ENCODE assay signal across 8 cellular contexts in the genomic region with DNA sequence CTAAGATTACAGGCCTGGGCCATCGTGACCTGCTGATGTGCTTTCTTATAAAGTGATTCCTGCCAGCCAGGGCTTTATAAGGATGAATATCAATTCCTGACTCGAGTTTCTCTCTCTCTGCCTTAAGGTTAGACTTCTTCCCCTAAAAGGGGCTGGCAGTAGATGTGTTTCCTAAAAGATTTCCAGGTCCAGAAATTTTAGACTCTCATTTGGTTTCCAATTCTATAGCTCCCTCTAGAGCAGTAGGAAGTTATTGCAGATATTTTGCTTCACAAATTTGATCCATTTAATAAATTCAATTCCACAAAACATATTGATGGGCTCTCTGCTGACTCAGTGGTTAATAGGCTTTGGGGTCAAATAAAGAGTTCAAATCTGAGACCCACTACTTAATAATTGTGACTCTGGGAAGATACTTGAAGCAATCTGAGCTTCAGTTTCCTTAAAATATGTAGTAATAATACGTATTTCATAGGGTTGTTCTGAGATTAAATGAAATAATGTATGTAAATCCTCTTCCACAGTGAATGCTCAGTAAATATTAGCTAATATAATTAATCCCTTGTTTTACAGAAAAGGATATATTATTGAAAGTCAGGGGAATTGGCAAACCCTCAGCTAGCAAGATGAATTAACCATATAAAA. TPM values are rescaled to one million over a fixed set of nuclear protein-coding genes. Genes with fewer than 3 reads are reported as not detected.
DNase-seq lines count a peak whose midpoint lies in the region; FAIRE-seq and TF ChIP-seq lines count a peak whose summit lies in the region.

No MANE protein-coding gene starts in this region.

- in situ Hi-C loops in astrocyte of the cerebellum (cut with HindIII; ENCODE audit: low sequenced_read_pairs), result no loop called here

- H3K27me3 ChIP-seq in AG04450 (ENCODE audit: control insufficient read depth, insufficient read depth, low read length) (no peaks in the 10 kb centered on the region), testis (no peaks in the 10 kb centered on the region)

- POLR2A ChIA-PET in AG04450 (lab: Yijun Ruan, JAX), result interaction anchor here (0.9 to 4.0 kb wide), 2 partner anchors 23 to 26 kb away, joined by 8 to 35 read pairs; a partner anchor contains a TSS

- intact Hi-C loops in testis (cut with DNase I; ENCODE audit: low total_unique reads), result loop anchor here (5.0 kb wide), 1 partner anchor 76 kb away; a partner anchor contains a TSS

- peak; percentile 39 for DNase-seq in AG04450 (ENCODE audit: low read depth, low spot score)
- DNase-seq in GM12891 (ENCODE audit: insufficient read length, low spot score), result no peak
- DNase-seq in NCI-H748 (lab: John Stamatoyannopoulos, UW; ENCODE audit: unreplicated experiment), result peak; percentile 59
- peak; percentile 57 for DNase-seq in astrocyte of the cerebellum (ENCODE audit: low read depth)
- peak; percentile 29 for DNase-seq in iPS-NIHi11 (ENCODE audit: low spot score)
- DNase-seq in testis, result no peak
- no peak for DNase-seq in UCSD-AML1 (lab: John Stamatoyannopoulos, UW; ENCODE audit: unreplicated experiment)
- no peak for DNase-seq in GOT3 (lab: John Stamatoyannopoulos, UW)

- TF ChIP-seq CTCF in AG04450 (IDR thresholded peaks at IDR 0.05; ENCODE audit: low read depth, low read length) (peak; percentile 80), astrocyte of the cerebellum (IDR thresholded peaks at IDR 0.05; ENCODE audit: low read depth, low read length, missing control alignments) (peak; percentile 61), testis (IDR thresholded peaks at IDR 0.05) (peak; percentile 33 to 68 (median 48))

- H3K4me3 ChIP-seq in AG04450 (ENCODE audit: low read depth, low read length) (no peak overlapping the region), astrocyte of the cerebellum (ENCODE audit: low read depth, low read length) (no peak overlapping the region), testis (no peak overlapping the region)

- H3K9me3 ChIP-seq in AG04450 (ENCODE audit: control insufficient read depth, insufficient read depth, low read length) (no peaks in the 10 kb centered on the region), testis (no peaks in the 10 kb centered on the region)

- CTCF ChIA-PET in AG04450 (lab: Charles Lee), result interaction anchor here (0.6 to 6.5 kb wide), 48 partner anchors 8 to 379 kb away, joined by 3 to 180 read pairs (median 4); a partner anchor contains a TSS

- WGBS in testis, 2 donors, result 68 to 76% methylated on average over 3 of the region's 3 CpGs

- peak; percentile 33 for FAIRE-seq in GM12891 (lab: Jason Lieb, UNC)

- TF ChIP-seq POLR2A in GM12891 (IDR thresholded peaks at IDR 0.05; ENCODE audit: low read depth, low read length) (no peak), testis (IDR thresholded peaks at IDR 0.05) (no peak)

- H3K4me1 ChIP-seq in testis, result peaks cover 5% of the 10 kb centered on the region

- H3K36me3 ChIP-seq in testis (ENCODE audit: low read depth, missing control alignments), result no peaks in the 10 kb centered on the region

- H3K27ac ChIP-seq in AG04450 (ENCODE audit: low read depth, low read length), result no peak overlapping the region
- H3K27ac ChIP-seq in testis, result no peak overlapping the region

TF ChIP-seq in GM12891, 5 proteins besides CTCF, POLR2A, EP300 and RAD21:
- no peak for TF ChIP-seq TAF1 (IDR thresholded peaks at IDR 0.05; ENCODE audit: low read depth, low read length)
- TF ChIP-seq POU2F2 (IDR thresholded peaks at IDR 0.05; ENCODE audit: low read depth, low read length), result no peak
- no peak for TF ChIP-seq PAX5 (IDR thresholded peaks at IDR 0.05; ENCODE audit: insufficient read depth, low read length, severe bottlenecking)
- TF ChIP-seq POLR2AphosphoS5 (IDR thresholded peaks at IDR 0.05; ENCODE audit: low read depth, low read length), result no peak
- no peak for TF ChIP-seq SPI1 (IDR thresholded peaks at IDR 0.05; ENCODE audit: low read depth, low read length)

RNA-seq across cellular contexts. Expression of a gene that starts 2.1 kb away (rescaled TPM):
- polyA plus RNA-seq in AG04450 (2011; rRNA removed) (11.9 and 16.4 TPM in 2 replicates), testis (ENCODE audit: insufficient read depth, low read depth, low replicate concordance) (120 TPM)
- 10.1 and 15.4 TPM in 2 replicates for polyA minus RNA-seq in AG04450 (2011; rRNA and poly(A)+ RNA removed)
- 35.5 TPM for polyA plus RNA-seq in GM12891 (2012; ENCODE audit: low read depth, missing spikeins)
- total RNA-seq in testis, result 10 to 100 TPM; 19.1 to 23.5 TPM

RNA-seq across cellular contexts. Expression of a gene that starts 27.1 kb away (rescaled TPM):
- 5,193 and 5,536 TPM in 2 replicates for polyA plus RNA-seq in AG04450 (2011; rRNA removed)
- 456 and 553 TPM in 2 replicates for polyA minus RNA-seq in AG04450 (2011; rRNA and poly(A)+ RNA removed)
- polyA plus RNA-seq in GM12891 (2012; ENCODE audit: low read depth, missing spikeins), result 5,189 TPM
- 1,000 to 10,000 TPM in 1 of 2 donors, 100 to 1,000 TPM in 1; 439 to 1,401 TPM for total RNA-seq in testis
- polyA plus RNA-seq in testis (ENCODE audit: insufficient read depth, low read depth, low replicate concordance), result 2,068 TPM

RNA-seq across cellular contexts. Expression of a gene that starts 27.3 kb away (rescaled TPM):
- polyA plus RNA-seq in AG04450 (2011; rRNA removed), result 0.17 and 0.50 TPM in 2 replicates
- 0.26 and 0.28 TPM in 2 replicates for polyA minus RNA-seq in AG04450 (2011; rRNA and poly(A)+ RNA removed)
- 10.9 TPM for polyA plus RNA-seq in GM12891 (2012; ENCODE audit: low read depth, missing spikeins)
- total RNA-seq in testis, result under 1 TPM; 0.62 to 0.87 TPM
- polyA plus RNA-seq in testis (ENCODE audit: insufficient read depth, low read depth, low replicate concordance), result 0.76 TPM

Comparison
In these comparisons a context has a peak if more than half of its experiments do, and no peak if none do; other contexts are left out.
1. DNase-seq: peak in AG04450 (single experiment), NCI-H748 (single experiment), astrocyte of the cerebellum (single experiment) and iPS-NIHi11 (single experiment); none in GM12891 (single experiment), testis (single experiment), UCSD-AML1 (single experiment) and GOT3 (single experiment).
2. Peak in every context shown above with its lines, with median percentiles within 50 percentile points of each other: CTCF ChIP-seq.